12 cellular contexts compared by ENCODE assay signal in the genomic region with DNA sequence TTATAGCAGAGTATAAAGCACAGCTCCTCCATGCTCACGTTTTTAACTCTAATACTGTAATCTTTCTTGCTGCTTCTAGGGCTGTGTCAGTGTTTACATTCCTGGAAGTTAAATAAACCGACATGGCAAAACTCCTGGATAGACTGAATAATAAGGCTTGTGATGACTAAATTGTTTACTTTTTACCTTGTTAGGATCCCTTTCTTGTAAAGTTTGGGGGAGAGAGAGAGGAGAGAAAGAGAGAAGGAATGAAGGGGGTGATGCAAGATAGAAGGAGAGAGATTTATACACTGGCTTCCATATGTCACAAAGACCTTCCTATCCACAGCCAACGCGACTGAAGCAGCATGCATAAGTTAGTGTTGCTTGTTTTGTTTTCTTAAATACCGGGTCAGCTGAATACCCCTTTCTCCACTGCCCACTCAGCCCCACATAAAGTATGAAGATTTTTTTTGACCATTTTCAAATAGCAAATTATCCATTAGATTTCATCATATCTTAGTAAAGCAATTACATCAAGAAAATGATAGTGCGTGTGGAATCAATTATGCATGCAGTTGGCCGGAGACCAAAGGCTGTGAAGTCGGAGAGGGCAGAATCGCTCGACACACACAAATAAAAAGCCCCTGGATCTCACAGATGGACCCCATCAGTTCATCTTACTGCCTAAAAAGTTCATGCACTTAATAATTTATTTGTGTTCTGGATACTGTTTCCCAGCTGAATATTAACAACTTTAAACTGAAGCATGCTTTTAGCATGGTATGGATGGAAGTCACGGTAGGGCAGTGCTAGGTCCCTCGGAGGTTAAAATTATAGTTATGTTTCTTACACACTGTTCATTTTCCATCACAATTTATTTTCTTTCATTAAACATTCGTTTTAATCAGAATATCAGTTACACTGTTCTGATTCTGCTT. TPM values are rescaled to one million over a fixed set of nuclear protein-coding genes. Genes with fewer than 3 reads are reported as not detected.
DNase-seq lines count a peak whose midpoint lies in the region; ATAC-seq, FAIRE-seq and TF ChIP-seq lines count a peak whose summit lies in the region.
"Had no signal": no experiment of that assay in that cellular context is flagged by ENCODE, and none has a peak within 500 bp of the region (broad histone marks: within the 10 kb centered on the region; RNA-seq: fewer than 3 reads in every experiment).

No MANE protein-coding gene starts in this region.

- H4K20me1 ChIP-seq in GM12878 (ENCODE audit: control insufficient read depth, insufficient read depth), result no peaks in the 10 kb centered on the region

- peak overlapping the region; percentile 77 for H3K4me2 ChIP-seq in GM12878 (ENCODE audit: control insufficient read depth, insufficient read depth)

- peaks cover 13% of the 10 kb centered on the region for H3K4me1 ChIP-seq in BE2C
- peaks cover 29% of the 10 kb centered on the region for H3K4me1 ChIP-seq in GM12878 (ENCODE audit: control insufficient read depth, insufficient read depth, low read length)
- H3K4me1 ChIP-seq in mucosa of rectum (ENCODE audit: control insufficient read depth in 2 of 2, insufficient read depth in 2 of 2, low read length in 2 of 2), result peaks cover 50 to 59% of the 10 kb centered on the region in 2 donors

- H3K4me3 Mint-ChIP-seq in HFFc6, result peak overlapping the region; percentile 60
- H3K4me3 Mint-ChIP-seq: activated CD8-positive, alpha-beta T cell treated with anti-CD3 and anti-CD28 coated beads for 36 hours; naive thymus-derived CD8-positive, alpha-beta T cell had no signal

- H3K36me3 Mint-ChIP-seq in HFFc6 (ENCODE audit: low read depth), result no peaks in the 10 kb centered on the region
- H3K36me3 Mint-ChIP-seq: naive thymus-derived CD8-positive, alpha-beta T cell had no signal

- SMC1A ChIA-PET in GM12878 (lab: Charles Lee; ENCODE audit: uncharacterized antibody, unreplicated experiment), result no interaction called here

- H3K9me3 ChIP-seq in BE2C, result no peaks in the 10 kb centered on the region
- no peaks in the 10 kb centered on the region for H3K9me3 ChIP-seq in GM12878 (replicated peaks; ENCODE audit: control insufficient read depth, insufficient read depth, low read length)
- no peaks in the 10 kb centered on the region for H3K9me3 ChIP-seq in mucosa of rectum (ENCODE audit: control insufficient read depth in 2 of 2, low read length in 2 of 2)

- RAD21 ChIA-PET in GM12878 (lab: Charles Lee; ENCODE audit: unreplicated experiment), result no interaction called here

- no peaks in the 10 kb centered on the region for H3K27me3 ChIP-seq in BE2C
- H3K27me3 ChIP-seq in GM12878 (replicated peaks in 1 of 2; ENCODE audit: control insufficient read depth in 2 of 2, insufficient read depth in 2 of 2, low read length in 1 of 2), result peaks cover 0 to 3% of the 10 kb centered on the region in 2 experiments; a peak in 2 of 4 replicates
- H3K27me3 ChIP-seq in mucosa of rectum (ENCODE audit: control insufficient read depth in 2 of 2, insufficient read depth in 2 of 2, low read length in 2 of 2), result peaks cover 0 to 3% of the 10 kb centered on the region in 2 donors

- CTCF ChIA-PET in GM12878 (lab: Yijun Ruan, JAX), result no interaction called here

- POLR2A ChIA-PET in GM12878 (lab: Charles Lee), result interaction anchor here (0.5 kb wide), 1 partner anchor 859 kb away, joined by 8 read pairs; no protein-coding TSS in a partner anchor

- WGBS in GM12878 (ENCODE audit: insufficient coverage, insufficient replicate concordance, low lambda C conversion rate, missing lambda C conversion rate), result 82% methylated on average over 13 of the region's 13 CpGs

- H2AFZ ChIP-seq in GM12878 (ENCODE audit: control insufficient read depth, low read depth, low read length), result no peak overlapping the region

- no peak for TF ChIP-seq RAD21 in GM12878 (IDR thresholded peaks at IDR 0.05; ENCODE audit: insufficient read depth, low read depth, low read length)

- intact Hi-C loops in GM12878 (cut with micrococcal nuclease; ENCODE audit: unreplicated experiment), result loop anchor here (2.0 kb wide), 1 partner anchor 15 kb away; no protein-coding TSS in a partner anchor

- H3K4me3 ChIP-seq in BE2C (ENCODE audit: low read depth, low read length) (peak overlapping the region; percentile 23), GM12878 (peak overlapping the region; percentile 59; the same call in 1 of the 2 replicates), mucosa of rectum (ENCODE audit: low read length in 2 of 2) (no peak overlapping the region)

- BruUV-seq in GM12878 (replicated peaks; lab: Mats Ljungman, UMichigan), result no TSS peak

- no peaks in the 10 kb centered on the region for H3K9me3 Mint-ChIP-seq in HFFc6
- H3K9me3 Mint-ChIP-seq: activated CD8-positive, alpha-beta T cell treated with anti-CD3 and anti-CD28 coated beads for 36 hours; naive thymus-derived CD8-positive, alpha-beta T cell had no signal

- peaks cover 18% of the 10 kb centered on the region for H3K27me3 Mint-ChIP-seq in HFFc6 (ENCODE audit: insufficient read depth)

- in situ Hi-C loops in GM12878 (cut with MboI), result no loop called here

- DNase-seq in BE2C (peak; percentile 29), HFFc6 (peak; percentile 62), GM12878 (ENCODE audit: low read depth, low spot score) (no peak), KG1 (lab: John Stamatoyannopoulos, UW) (no peak), ecto neural progenitor cell (ENCODE audit: low spot score) (no peak)
- no peak for DNase-seq in stimulated activated CD4-positive, alpha-beta T cell treated with anti-CD3 and anti-CD28 coated beads, Interleukin-12 subunit alpha, Interleukin-12 subunit beta, amount 100 ng/mL, for 4 hours
- DNase-seq: activated CD8-positive, alpha-beta T cell treated with anti-CD3 and anti-CD28 coated beads for 36 hours; DND-41; naive thymus-derived CD8-positive, alpha-beta T cell; SIG-M5 had no signal

- H3K9ac ChIP-seq in GM12878 (ENCODE audit: control insufficient read depth, insufficient read depth, low read length) (no peak overlapping the region), mucosa of rectum (ENCODE audit: low read depth in 1 of 2, low read length in 2 of 2) (no peak overlapping the region)

- peaks cover 96% of the 10 kb centered on the region for H3K79me2 ChIP-seq in GM12878 (ENCODE audit: control insufficient read depth, insufficient read depth, low read length)

- ATAC-seq in GM12878 (no peak), HG02763 (IDR thresholded peaks at IDR 0.05; ENCODE audit: unreplicated experiment) (no peak)
- ATAC-seq: activated CD8-positive, alpha-beta T cell treated with anti-CD3 and anti-CD28 coated beads for 36 hours; naive thymus-derived CD8-positive, alpha-beta T cell had no signal

- no peak for TF ChIP-seq CTCF in BE2C (IDR thresholded peaks at IDR 0.05; ENCODE audit: low read depth, low read length)
- no peak for TF ChIP-seq CTCF in HFFc6 (IDR thresholded peaks at IDR 0.05)
- TF ChIP-seq CTCF in GM12878 (IDR thresholded peaks at IDR 0.05 in 2 of 3, conservative IDR thresholded peaks at IDR 0.05 in 1 of 3; ENCODE audit: control insufficient read depth in 2 of 3, extremely low read depth in 1 of 3, insufficient read depth in 1 of 3, low read depth in 3 of 3, low read length in 3 of 3), result no peak

- no peak for TF ChIP-seq POLR2A in GM12878 (IDR thresholded peaks at IDR 0.05; ENCODE audit: low read depth, low read length)

- H3K36me3 ChIP-seq in BE2C, result peaks cover 4% of the 10 kb centered on the region; the same call in 1 of the 2 replicates
- no peaks in the 10 kb centered on the region for H3K36me3 ChIP-seq in GM12878 (ENCODE audit: control insufficient read depth in 2 of 2, insufficient read depth in 2 of 2, low read length in 1 of 2)
- no peaks in the 10 kb centered on the region for H3K36me3 ChIP-seq in mucosa of rectum (ENCODE audit: control insufficient read depth in 2 of 2, insufficient read depth in 2 of 2, low read length in 2 of 2)

- H3K27ac ChIP-seq in GM12878 (ENCODE audit: control insufficient read depth, insufficient read depth) (peak overlapping the region; percentile 11), mucosa of rectum (ENCODE audit: low read depth in 2 of 2, low read length in 2 of 2) (peak overlapping the region; percentile 18 to 29)

- peaks cover 22% of the 10 kb centered on the region for H3K4me1 Mint-ChIP-seq in HFFc6 (ENCODE audit: low read depth)

- TF ChIP-seq EP300 in GM12878 (IDR thresholded peaks at IDR 0.05; ENCODE audit: borderline replicate concordance in 1 of 2, control insufficient read depth in 1 of 2, low read depth in 2 of 2, low read length in 2 of 2), result no peak

- H3K27ac Mint-ChIP-seq in HFFc6, result peak overlapping the region; percentile 13; the same call in 1 of the 2 replicates
- H3K27ac Mint-ChIP-seq: activated CD8-positive, alpha-beta T cell treated with anti-CD3 and anti-CD28 coated beads for 36 hours had no signal

- FAIRE-seq in GM12878 (lab: Jason Lieb, UNC), result no peak

TF ChIP-seq in GM12878, 131 proteins besides CTCF, POLR2A, EP300 and RAD21:
- TF ChIP-seq POLR2AphosphoS5 (IDR thresholded peaks at IDR 0.05; ENCODE audit: low read length), result no peak

RNA-seq across cellular contexts. Expression of a gene that starts 20.1 kb away (rescaled TPM):
- 6.5 TPM for polyA plus RNA-seq in BE2C (2012; ENCODE audit: insufficient read depth, insufficient read length, low read depth)
- total RNA-seq in HFFc6 (2021; fragmentation: NEBNext Ultra II Directional; extraction: Animal tissue kit (Norgen Biotek cat#: 25700)), result 1 to 10 TPM; 1.1 to 3.0 (median 1.9) TPM
- total RNA-seq in GM12878 (2013; cell fraction: nucleolus; rRNA removed), result 2.6 and 3.2 TPM in 2 replicates
- total RNA-seq in GM12878 (2014; rRNA removed) (12.6 and 13.2 TPM in 2 replicates), GM12878 (2014; rRNA removed; fragmentation: Illumina TruSeq; extraction: Trizol) (9.4 and 11.1 TPM in 2 replicates), GM12878 (2021) (22.7 and 26.6 TPM in 2 replicates)
- polyA plus RNA-seq in GM12878 (2011; ENCODE audit: low read depth), result 13.7 TPM
- polyA plus RNA-seq in GM12878 (2011; rRNA removed) (not detected in 2 replicates), GM12878 (2014; fragmentation: Illumina TruSeq; extraction: Trizol) (10.7 and 11.1 TPM in 2 replicates), GM12878 (2014; fragmentation: Nextera tagmentation; extraction: Ambion mirVana) (10 to 100 TPM in 1 of 2 experiments, 1 to 10 TPM in 1; 9.0 to 11.2 TPM), GM12878 (2014; rRNA removed) (7.5 and 8.1 TPM in 2 replicates), GM12878 (2016; fragmentation: Nextera tagmentation; extraction: Ambion mirVana) (1 to 10 TPM; 8.4 to 9.9 TPM)
- polyA plus RNA-seq in GM12878 (2011; cell fraction: cytosol; rRNA removed), result not detected in 2 replicates
- polyA plus RNA-seq in GM12878 (2011; cell fraction: nucleus; rRNA removed), result not detected in 2 replicates
- 21.4 TPM in 2 replicates for polyA plus RNA-seq in GM12878 (2012)
- not detected in 2 replicates for polyA minus RNA-seq in GM12878 (2011; rRNA and poly(A)+ RNA removed)
- not detected in 2 replicates for polyA minus RNA-seq in GM12878 (2011; cell fraction: cytosol; rRNA and poly(A)+ RNA removed)
- polyA minus RNA-seq in GM12878 (2011; cell fraction: nucleus; rRNA and poly(A)+ RNA removed), result not detected in 2 replicates

Comparison
In these comparisons a context has a peak if more than half of its experiments do, and no peak if none do; other contexts are left out.
1. DNase-seq: peak in BE2C (single experiment) and HFFc6 (single experiment); none in GM12878 (single experiment), stimulated activated CD4-positive, alpha-beta T cell treated with anti-CD3 and anti-CD28 coated beads, Interleukin-12 subunit alpha, Interleukin-12 subunit beta, amount 100 ng/mL, for 4 hours (single experiment), KG1 (single experiment) and ecto neural progenitor cell (single experiment).
2. H3K4me3 ChIP-seq: peak in BE2C (single experiment) and GM12878 (single experiment); none in mucosa of rectum (0 of 2).